ENCODE assay signal across 19 cellular contexts in the genomic region with DNA sequence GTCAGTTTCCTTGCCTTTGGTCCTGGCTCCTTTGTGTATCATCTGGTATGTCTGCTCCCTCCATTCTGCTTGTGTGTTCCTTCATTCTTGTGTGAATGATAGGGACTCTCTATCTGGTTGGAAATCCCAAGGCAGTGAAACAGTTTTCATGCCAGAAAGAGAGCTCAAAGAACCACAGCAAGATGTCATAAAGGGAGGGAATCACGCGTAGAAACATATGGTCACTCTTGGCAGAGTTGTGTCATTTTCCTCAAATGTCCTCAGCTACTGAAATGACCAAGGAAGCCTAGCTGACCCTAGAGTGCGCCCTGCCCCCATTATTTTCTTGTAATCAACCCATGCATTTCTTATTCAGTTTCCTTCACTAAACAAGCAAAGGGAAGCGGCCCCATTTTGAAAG. TPM values are rescaled to one million over a fixed set of nuclear protein-coding genes. Genes with fewer than 3 reads are reported as not detected.
A peak's percentile ranks its signal among the peaks of the same experiment; 100 is the strongest.
DNase-seq lines count a peak whose midpoint lies in the region; ATAC-seq and TF ChIP-seq lines count a peak whose summit lies in the region.
"Had no signal": no experiment of that assay in that cellular context is flagged by ENCODE, and none has a peak within 500 bp of the region (broad histone marks: within the 10 kb centered on the region; RNA-seq: fewer than 3 reads in every experiment).

No MANE protein-coding gene starts in this region.

- no peaks in the 10 kb centered on the region for H3K27me3 ChIP-seq in CD8-positive, alpha-beta memory T cell (ENCODE audit: insufficient read depth, low read length, poor library complexity, severe bottlenecking)

- H3K4me3 ChIP-seq in CD8-positive, alpha-beta memory T cell (ENCODE audit: low read length): no peak overlapping the region
- no peak overlapping the region for H3K4me3 ChIP-seq in OCI-LY7 (ENCODE audit: low read depth, low read length, poor library complexity, severe bottlenecking)
- H3K4me3 ChIP-seq: esophagus muscularis mucosa, lung, skin epidermis, thoracic aorta had no signal

- no peak for DNase-seq in CD8-positive, alpha-beta memory T cell
- DNase-seq in OCI-M1 (lab: John Stamatoyannopoulos, UW): peak; percentile 1
- no peak for DNase-seq in activated naive CD8-positive, alpha-beta T cell treated with anti-CD3 and anti-CD28 coated beads, Interleukin-2, amount 10 ng/mL, durations not matched to agents 7 days and 5 days
- no peak for DNase-seq in natural killer cell
- DNase-seq in OCI-LY7 (ENCODE audit: low spot score): no peak
- no peak for DNase-seq in GM03348 (ENCODE audit: low spot score)
- no peak for DNase-seq in activated CD8-positive, alpha-beta memory T cell treated with anti-CD3 and anti-CD28 coated beads, Interleukin-2, amount 50 U/mL, for 4 hours
- DNase-seq: activated CD8-positive, alpha-beta memory T cell treated with anti-CD3 and anti-CD28 coated beads, Interleukin-2, amount 50 U/mL, for 48 hours; activated naive CD4-positive, alpha-beta T cell; DMS79; effector CD8-positive, alpha-beta T cell; NCI-H2171 treated with DMSO at 0.1 percent for 48 hours; NCI-H524 treated with DMSO at 0.1 percent for 48 hours; stimulated activated CD4-positive, alpha-beta T cell treated with anti-CD3 and anti-CD28 coated beads, Interleukin-1b, Interleukin-23, amount 100 ng/mL, for 48 hours had no signal

- H3K27ac ChIP-seq in CD8-positive, alpha-beta memory T cell (ENCODE audit: low read depth, low read length): no peak overlapping the region
- no peak overlapping the region for H3K27ac ChIP-seq in OCI-LY7 (ENCODE audit: low read depth, low read length, poor library complexity, severe bottlenecking)
- H3K27ac ChIP-seq: esophagus muscularis mucosa, skin epidermis, thoracic aorta had no signal

- ATAC-seq in activated naive CD8-positive, alpha-beta T cell treated with anti-CD3 and anti-CD28 coated beads, Interleukin-2, amount 10 ng/mL, durations not matched to agents 7 days and 5 days (ENCODE audit: low read depth): no peak
- no peak for ATAC-seq in natural killer cell
- ATAC-seq: SK-N-SH treated with all-trans-retinoic acid at 6 μM for 48 hours had no signal

- H3K4me1 ChIP-seq in CD8-positive, alpha-beta memory T cell (ENCODE audit: insufficient read depth, low read length): no peaks in the 10 kb centered on the region
- peaks cover 15% of the 10 kb centered on the region for H3K4me1 ChIP-seq in OCI-LY7 (ENCODE audit: insufficient read depth, low read length, poor library complexity, severe bottlenecking)
- H3K4me1 ChIP-seq: esophagus muscularis mucosa had no signal

- CTCF ChIA-PET in CD8-positive, alpha-beta memory T cell (lab: Charles Lee): interaction anchor here (0.9 to 2.3 kb wide), 5 partner anchors 44 to 183 kb away, joined by 3 to 6 read pairs (median 4); a partner anchor contains a TSS
- CTCF ChIA-PET in OCI-LY7 (lab: Charles Lee; ENCODE audit: unreplicated experiment): no interaction called here

- POLR2A ChIA-PET in CD8-positive, alpha-beta memory T cell (lab: Charles Lee): no interaction called here
- POLR2A ChIA-PET in activated naive CD8-positive, alpha-beta T cell treated with anti-CD3 and anti-CD28 coated beads, Interleukin-2, amount 10 ng/mL, durations not matched to agents 7 days and 5 days (lab: Charles Lee): interaction anchor here (1.3 kb wide), 1 partner anchor 9 kb away, joined by 3 read pairs; no protein-coding TSS in a partner anchor
- POLR2A ChIA-PET in OCI-LY7 (lab: Charles Lee): interaction anchor here (1.4 kb wide), 1 partner anchor 174 kb away, joined by 3 read pairs; no protein-coding TSS in a partner anchor

- no peaks in the 10 kb centered on the region for H3K9me2 ChIP-seq in OCI-LY7 (ENCODE audit: insufficient read depth, low read length)

- H2AFZ ChIP-seq in OCI-LY7 (ENCODE audit: low read length): no peak overlapping the region

- peak overlapping the region in 6 of 8 donors; percentile 43 to 88 (median 58) for H3K27ac Mint-ChIP-seq in CD8-positive, alpha-beta memory T cell
- H3K27ac Mint-ChIP-seq in activated naive CD8-positive, alpha-beta T cell treated with anti-CD3 and anti-CD28 coated beads, Interleukin-2, amount 10 ng/mL, durations not matched to agents 7 days and 5 days: peak overlapping the region; percentile 36
- H3K27ac Mint-ChIP-seq in natural killer cell: peak overlapping the region; percentile 58 to 70

- BruUV-seq in OCI-LY7 (replicated peaks; lab: Mats Ljungman, UMichigan): no TSS peak

- peaks cover 24 to 54% (median 43%) of the 10 kb centered on the region in 3 donors for H3K4me1 Mint-ChIP-seq in CD8-positive, alpha-beta memory T cell
- peaks cover 28% of the 10 kb centered on the region for H3K4me1 Mint-ChIP-seq in activated naive CD8-positive, alpha-beta T cell treated with anti-CD3 and anti-CD28 coated beads, Interleukin-2, amount 10 ng/mL, durations not matched to agents 7 days and 5 days
- peaks cover 38 to 44% of the 10 kb centered on the region in 2 donors for H3K4me1 Mint-ChIP-seq in natural killer cell

- no peaks in the 10 kb centered on the region for H4K20me1 ChIP-seq in OCI-LY7 (ENCODE audit: insufficient read depth, low read length)

- H3K9me3 ChIP-seq in CD8-positive, alpha-beta memory T cell (ENCODE audit: low read length): no peaks in the 10 kb centered on the region
- H3K9me3 ChIP-seq in OCI-LY7 (ENCODE audit: low read length): no peaks in the 10 kb centered on the region
- H3K9me3 ChIP-seq: esophagus muscularis mucosa, thoracic aorta had no signal

- no peaks in the 10 kb centered on the region for H3K9me3 Mint-ChIP-seq in CD8-positive, alpha-beta memory T cell
- H3K9me3 Mint-ChIP-seq in activated naive CD8-positive, alpha-beta T cell treated with anti-CD3 and anti-CD28 coated beads, Interleukin-2, amount 10 ng/mL, durations not matched to agents 7 days and 5 days: no peaks in the 10 kb centered on the region
- H3K9me3 Mint-ChIP-seq in natural killer cell: no peaks in the 10 kb centered on the region

- peaks cover 65% of the 10 kb centered on the region for H3K36me3 ChIP-seq in CD8-positive, alpha-beta memory T cell (ENCODE audit: insufficient read depth, low read length)
- H3K36me3 ChIP-seq in OCI-LY7 (ENCODE audit: insufficient read depth, low read length): no peaks in the 10 kb centered on the region; the same call in 1 of the 2 replicates
- H3K36me3 ChIP-seq: esophagus muscularis mucosa, thoracic aorta had no signal

- H3K4me3 Mint-ChIP-seq in CD8-positive, alpha-beta memory T cell: no peak overlapping the region
- H3K4me3 Mint-ChIP-seq in activated naive CD8-positive, alpha-beta T cell treated with anti-CD3 and anti-CD28 coated beads, Interleukin-2, amount 10 ng/mL, durations not matched to agents 7 days and 5 days: no peak overlapping the region
- no peak overlapping the region for H3K4me3 Mint-ChIP-seq in natural killer cell

- TF ChIP-seq CTCF in natural killer cell (IDR thresholded peaks at IDR 0.05): no peak
- TF ChIP-seq CTCF in OCI-LY7 (conservative IDR thresholded peaks at IDR 0.05; ENCODE audit: low read length): no peak

- no peaks in the 10 kb centered on the region for H3K27me3 Mint-ChIP-seq in CD8-positive, alpha-beta memory T cell
- no peaks in the 10 kb centered on the region for H3K27me3 Mint-ChIP-seq in activated naive CD8-positive, alpha-beta T cell treated with anti-CD3 and anti-CD28 coated beads, Interleukin-2, amount 10 ng/mL, durations not matched to agents 7 days and 5 days
- H3K27me3 Mint-ChIP-seq in natural killer cell (ENCODE audit: low read depth in 2 of 2): no peaks in the 10 kb centered on the region

- peaks cover 0 to 88% (median 27%) of the 10 kb centered on the region in 3 donors for H3K36me3 Mint-ChIP-seq in CD8-positive, alpha-beta memory T cell
- peaks cover 51% of the 10 kb centered on the region for H3K36me3 Mint-ChIP-seq in activated naive CD8-positive, alpha-beta T cell treated with anti-CD3 and anti-CD28 coated beads, Interleukin-2, amount 10 ng/mL, durations not matched to agents 7 days and 5 days
- H3K36me3 Mint-ChIP-seq in natural killer cell: peaks cover 21% of the 10 kb centered on the region

- no peak overlapping the region for H3K4me2 ChIP-seq in OCI-LY7 (ENCODE audit: low read length)

- intact Hi-C loops in natural killer cell (cut with micrococcal nuclease): no loop called here
- intact Hi-C loops in OCI-LY7 (cut with micrococcal nuclease; ENCODE audit: unreplicated experiment): no loop called here

- H3K79me2 ChIP-seq in OCI-LY7 (ENCODE audit: insufficient read depth, low read depth, low read length): no peaks in the 10 kb centered on the region

RNA-seq across cellular contexts. Expression of a gene that starts 48.0 kb away (rescaled TPM):
- 10 to 100 TPM; 64.7 to 67.9 TPM for total RNA-seq in CD8-positive, alpha-beta memory T cell
- 90.9 TPM for polyA plus RNA-seq in CD8-positive, alpha-beta memory T cell
- 100 to 1,000 TPM; 175 to 179 TPM for total RNA-seq in activated naive CD8-positive, alpha-beta T cell treated with anti-CD3 and anti-CD28 coated beads, Interleukin-2, amount 10 ng/mL, durations not matched to agents 7 days and 5 days
- total RNA-seq in natural killer cell: 100 to 1,000 TPM in 1 of 3 donors, 10 to 100 TPM in 2; 65.9 to 122 (median 96.5) TPM
- total RNA-seq in OCI-LY7 (2014; rRNA removed; shearing (Covaris generic)): 17.0 and 17.2 TPM in 2 replicates
- 6.1 and 12.9 TPM in 2 replicates for total RNA-seq in OCI-LY7 (2022)
